ENCODE assay signal across 8 cellular contexts in genomic region chr6:125748534-125749111, GRCh38. TPM values are rescaled to one million over a fixed set of nuclear protein-coding genes. Genes with fewer than 3 reads are reported as not detected.
DNase-seq lines count a peak whose midpoint lies in the region; ATAC-seq and TF ChIP-seq lines count a peak whose summit lies in the region.

No MANE protein-coding gene starts in this region.

- H3F3A ChIP-seq in OCI-LY1 (ENCODE audit: insufficient read depth, low read length): peaks cover 4% of the 10 kb centered on the region; the same call in 1 of the 2 replicates

- peak overlapping the region; percentile 72 for H3K4me3 ChIP-seq in OCI-LY1 (ENCODE audit: low read depth, low read length, poor library complexity, severe bottlenecking)
- H3K4me3 ChIP-seq in breast epithelium: peak overlapping the region; percentile 64 to 80 (median 76)
- peak overlapping the region; percentile 68 for H3K4me3 ChIP-seq in upper lobe of right lung

- no peak for TF ChIP-seq POLR2A in breast epithelium (IDR thresholded peaks at IDR 0.05)

- peaks cover 12% of the 10 kb centered on the region; the same call in 1 of the 2 replicates for H3K36me3 ChIP-seq in OCI-LY1 (ENCODE audit: insufficient read depth, low read length)
- H3K36me3 ChIP-seq in breast epithelium: no peaks in the 10 kb centered on the region
- H3K36me3 ChIP-seq in upper lobe of right lung: no peaks in the 10 kb centered on the region

- H3K79me2 ChIP-seq in OCI-LY1 (ENCODE audit: insufficient read depth, low read length): peaks cover 18% of the 10 kb centered on the region

- H3K27me3 ChIP-seq in OCI-LY1 (ENCODE audit: insufficient read depth, low read length) (no peaks in the 10 kb centered on the region), breast epithelium (no peaks in the 10 kb centered on the region), upper lobe of right lung (peaks cover 82% of the 10 kb centered on the region)

- DNase-seq in activated CD4-positive, alpha-beta T cell treated with anti-CD3 and anti-CD28 coated beads for 4 hours: peak; percentile 4 to 8
- no peak for DNase-seq in activated CD4-positive, alpha-beta T cell treated with anti-CD3 and anti-CD28 coated beads for 1 hour
- no peak for DNase-seq in breast epithelium (ENCODE audit: low spot score in 2 of 2)
- DNase-seq in medulla oblongata (ENCODE audit: extremely low spot score): peak; percentile 54
- DNase-seq in upper lobe of right lung: no peak

- TF ChIP-seq CTCF in OCI-LY1 (IDR thresholded peaks at IDR 0.05; ENCODE audit: low read length) (no peak), breast epithelium (IDR thresholded peaks at IDR 0.05) (no peak), upper lobe of right lung (IDR thresholded peaks at IDR 0.05) (no peak)

- no peaks in the 10 kb centered on the region for H4K20me1 ChIP-seq in OCI-LY1 (ENCODE audit: insufficient read depth, low read length)

- H3K4me2 ChIP-seq in OCI-LY1 (ENCODE audit: low read length): peak overlapping the region; percentile 92

- peak overlapping the region; percentile 96 for H3K9ac ChIP-seq in OCI-LY1 (ENCODE audit: low read length)

- no peaks in the 10 kb centered on the region for H3K9me2 ChIP-seq in OCI-LY1 (ENCODE audit: low read depth, low read length)

- peaks cover 74% of the 10 kb centered on the region for H3K4me1 ChIP-seq in OCI-LY1 (ENCODE audit: insufficient read depth, low read length, severe bottlenecking)
- no peaks in the 10 kb centered on the region for H3K4me1 ChIP-seq in breast epithelium
- H3K4me1 ChIP-seq in upper lobe of right lung: peaks cover 30% of the 10 kb centered on the region

- no peak for ATAC-seq in upper lobe of right lung
- ATAC-seq in HG03139 (IDR thresholded peaks at IDR 0.05; ENCODE audit: unreplicated experiment): no peak
- no peak for ATAC-seq in HG03442 (IDR thresholded peaks at IDR 0.05; ENCODE audit: unreplicated experiment)

- intact Hi-C loops in breast epithelium (cut with DNase I; ENCODE audit: low total_unique reads): no loop called here
- intact Hi-C loops in upper lobe of right lung (cut with DNase I): no loop called here

- peak overlapping the region; percentile 98 for H3K27ac ChIP-seq in OCI-LY1 (ENCODE audit: low read depth, low read length, poor library complexity, severe bottlenecking)
- peak overlapping the region; percentile 88 to 94 for H3K27ac ChIP-seq in breast epithelium
- H3K27ac ChIP-seq in upper lobe of right lung: peak overlapping the region; percentile 70

- H3K9me3 ChIP-seq in OCI-LY1 (ENCODE audit: low read length): no peaks in the 10 kb centered on the region
- H3K9me3 ChIP-seq in breast epithelium: no peaks in the 10 kb centered on the region
- no peaks in the 10 kb centered on the region for H3K9me3 ChIP-seq in upper lobe of right lung

- no peak overlapping the region for H2AFZ ChIP-seq in OCI-LY1 (ENCODE audit: low read length)

RNA-seq across cellular contexts. Expression of gene HEY2, which starts 0.8 kb away (rescaled TPM):
- 1 to 10 TPM; 2.3 to 8.2 (median 2.4) TPM for total RNA-seq in breast epithelium
- 2.2 TPM for total RNA-seq in upper lobe of right lung

RNA-seq across cellular contexts. Expression of gene NCOA7, which starts 42.1 kb away (rescaled TPM):
- total RNA-seq in breast epithelium: 10 to 100 TPM; 62.6 to 94.7 (median 82.4) TPM
- total RNA-seq in upper lobe of right lung: 80.8 TPM

Comparison
In these comparisons a context has a peak if more than half of its experiments do, and no peak if none do; other contexts are left out.
1. DNase-seq: peak in activated CD4-positive, alpha-beta T cell treated with anti-CD3 and anti-CD28 coated beads for 4 hours (2 of 2) and medulla oblongata (single experiment); none in activated CD4-positive, alpha-beta T cell treated with anti-CD3 and anti-CD28 coated beads for 1 hour (single experiment), breast epithelium (0 of 2) and upper lobe of right lung (single experiment).
2. Peak in every context shown above with its lines, with median percentiles within 50 percentile points of each other: H3K27ac ChIP-seq and H3K4me3 ChIP-seq.